Comparison of ENCODE assay signal across 1 cellular context in genomic region chr4:25867781-25868180, GRCh38.
TF ChIP-seq lines count a peak whose summit lies in the region.

No MANE protein-coding gene starts in this region.

TF ChIP-seq in H1, 55 proteins besides CTCF, POLR2A, EP300 and RAD21:
- TF ChIP-seq JUND (IDR thresholded peaks at IDR 0.05; ENCODE audit: low read length) (no peak), ATF2 (IDR thresholded peaks at IDR 0.05; ENCODE audit: low read length) (no peak), TEAD4 (IDR thresholded peaks at IDR 0.05; ENCODE audit: low read depth, low read length) (no peak), RFX5 (IDR thresholded peaks at IDR 0.05; ENCODE audit: borderline replicate concordance, low read depth, low read length) (no peak), ASH2L (IDR thresholded peaks at IDR 0.05; ENCODE audit: low read length) (no peak), EZH2 (IDR thresholded peaks at IDR 0.05; ENCODE audit: low read depth, low read length, severe bottlenecking) (no peak), CTBP2 (IDR thresholded peaks at IDR 0.05; ENCODE audit: borderline replicate concordance, insufficient read depth, insufficient read length, low read length) (no peak), PHF8 (conservative IDR thresholded peaks at IDR 0.05; ENCODE audit: low read depth, low read length) (no peak), TAF7 (optimal IDR thresholded peaks at IDR 0.05; ENCODE audit: borderline replicate concordance, low read depth, low read length) (no peak), FOSL1 (IDR thresholded peaks at IDR 0.05; ENCODE audit: insufficient read depth, low read depth, low read length) (no peak), BCL11A (IDR thresholded peaks at IDR 0.05; ENCODE audit: low read depth in 2 of 2, low read length in 2 of 2) (no peak), HDAC6 (IDR thresholded peaks at IDR 0.05; ENCODE audit: low read depth, low read length) (no peak), MAFK (IDR thresholded peaks at IDR 0.05; ENCODE audit: low read depth, low read length) (no peak), CREB1 (IDR thresholded peaks at IDR 0.05) (no peak), POU5F1 (IDR thresholded peaks at IDR 0.05; ENCODE audit: low read depth, low read length) (no peak), RXRA (IDR thresholded peaks at IDR 0.05; ENCODE audit: insufficient read depth, low read depth, low read length) (no peak), KDM4A (IDR thresholded peaks at IDR 0.05; ENCODE audit: low read depth, low read length, severe bottlenecking) (no peak)
